8 cellular contexts compared by ENCODE assay signal in the genomic region with DNA sequence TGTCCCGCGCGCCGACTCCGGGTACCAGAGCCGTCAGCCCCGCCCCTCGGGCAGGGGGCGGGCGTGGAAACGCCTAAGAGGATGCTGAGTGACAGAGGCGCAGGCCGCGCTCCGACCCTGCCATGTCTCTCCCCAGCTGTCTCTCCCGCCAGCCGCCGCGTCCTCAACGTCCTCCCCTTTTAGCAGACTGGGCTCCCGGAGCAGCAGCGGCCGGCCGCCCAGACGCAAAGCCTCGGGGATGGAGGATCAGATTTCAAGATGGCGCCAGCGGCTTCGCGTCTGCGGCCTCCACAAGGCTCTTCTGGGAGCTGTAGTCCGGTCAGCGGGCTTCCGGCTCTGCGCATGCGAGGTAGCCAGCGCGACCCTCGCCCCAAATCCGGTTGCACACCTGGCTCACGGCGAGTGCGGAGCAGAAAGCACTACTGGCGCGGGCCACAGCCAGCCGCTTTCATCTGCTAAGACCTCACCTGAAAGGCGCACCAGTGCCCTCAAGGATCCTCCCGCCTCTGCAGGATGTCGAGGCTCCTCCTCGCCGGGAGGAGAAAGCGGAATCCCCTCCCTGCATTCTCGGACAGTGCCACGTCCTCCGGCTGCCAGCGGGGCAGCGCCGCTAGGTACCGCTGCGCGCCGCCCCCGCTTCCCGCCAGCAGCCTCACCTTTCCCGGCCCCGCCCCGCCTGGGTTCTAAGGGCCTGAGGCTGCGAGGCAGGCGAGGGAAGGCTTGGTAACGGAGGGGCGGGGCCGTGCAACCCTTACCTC.
DNase-seq lines count a peak whose midpoint lies in the region; ATAC-seq lines count a peak whose summit lies in the region.
"Not testable (repeated sequence)": the region's sequence is repeated elsewhere in the genome, so short reads cannot be mapped to it uniquely, and the experiment has no call there.

No MANE protein-coding gene starts in this region.

- POLR2A ChIA-PET in activated CD4-positive, alpha-beta memory T cell treated with anti-CD3 and anti-CD28 coated beads, Interleukin-2, amount 10 ng/mL, durations not matched to agents 7 days and 5 days (lab: Charles Lee), result not testable (repeated sequence)

- peak; percentile 68 for DNase-seq in Ammon's horn (ENCODE audit: low spot score)
- peak; percentile 66 for DNase-seq in NCI-H526 treated with DMSO at 0.1 percent for 48 hours (lab: John Stamatoyannopoulos, UW)
- DNase-seq in activated CD4-positive, alpha-beta memory T cell treated with anti-CD3 and anti-CD28 coated beads, Interleukin-2, amount 10 ng/mL, durations not matched to agents 7 days and 5 days, result peak; percentile 75
- peak; percentile 65 for DNase-seq in dermis blood vessel endothelial cell
- peak; percentile 84 for DNase-seq in left lobe of liver (ENCODE audit: low spot score)
- peak; percentile 21 to 56 (median 56) for DNase-seq in stimulated activated CD4-positive, alpha-beta T cell treated with anti-CD3 and anti-CD28 coated beads, Interleukin-12 subunit alpha, Interleukin-12 subunit beta, amount 100 ng/mL, for 48 hours (ENCODE audit: low read depth in 2 of 3, low spot score in 1 of 3)

- ATAC-seq in GM19452 (IDR thresholded peaks at IDR 0.05; ENCODE audit: unreplicated experiment), result peak; percentile 84
- peak; percentile 85 for ATAC-seq in HG03378 (IDR thresholded peaks at IDR 0.05; ENCODE audit: unreplicated experiment)
- peak; percentile 86 for ATAC-seq in left lobe of liver

- H3K9me3 Mint-ChIP-seq in activated CD4-positive, alpha-beta memory T cell treated with anti-CD3 and anti-CD28 coated beads, Interleukin-2, amount 10 ng/mL, durations not matched to agents 7 days and 5 days, result not testable (repeated sequence)

- H3K36me3 Mint-ChIP-seq in activated CD4-positive, alpha-beta memory T cell treated with anti-CD3 and anti-CD28 coated beads, Interleukin-2, amount 10 ng/mL, durations not matched to agents 7 days and 5 days (ENCODE audit: low read depth), result not testable (repeated sequence)

- not testable (repeated sequence) for H3K27ac Mint-ChIP-seq in activated CD4-positive, alpha-beta memory T cell treated with anti-CD3 and anti-CD28 coated beads, Interleukin-2, amount 10 ng/mL, durations not matched to agents 7 days and 5 days

- H3K27me3 Mint-ChIP-seq in activated CD4-positive, alpha-beta memory T cell treated with anti-CD3 and anti-CD28 coated beads, Interleukin-2, amount 10 ng/mL, durations not matched to agents 7 days and 5 days, result not testable (repeated sequence)

- not testable (repeated sequence) for H3K4me1 Mint-ChIP-seq in activated CD4-positive, alpha-beta memory T cell treated with anti-CD3 and anti-CD28 coated beads, Interleukin-2, amount 10 ng/mL, durations not matched to agents 7 days and 5 days

- peak overlapping the region; percentile 71 for H3K4me3 Mint-ChIP-seq in activated CD4-positive, alpha-beta memory T cell treated with anti-CD3 and anti-CD28 coated beads, Interleukin-2, amount 10 ng/mL, durations not matched to agents 7 days and 5 days

- CTCF ChIA-PET in activated CD4-positive, alpha-beta memory T cell treated with anti-CD3 and anti-CD28 coated beads, Interleukin-2, amount 10 ng/mL, durations not matched to agents 7 days and 5 days (lab: Charles Lee), result not testable (repeated sequence)

Comparison
In these comparisons a context has a peak if more than half of its experiments do, and no peak if none do; other contexts are left out.
1. Peak in every context shown above with its lines: DNase-seq and ATAC-seq.